In the genomic region with DNA sequence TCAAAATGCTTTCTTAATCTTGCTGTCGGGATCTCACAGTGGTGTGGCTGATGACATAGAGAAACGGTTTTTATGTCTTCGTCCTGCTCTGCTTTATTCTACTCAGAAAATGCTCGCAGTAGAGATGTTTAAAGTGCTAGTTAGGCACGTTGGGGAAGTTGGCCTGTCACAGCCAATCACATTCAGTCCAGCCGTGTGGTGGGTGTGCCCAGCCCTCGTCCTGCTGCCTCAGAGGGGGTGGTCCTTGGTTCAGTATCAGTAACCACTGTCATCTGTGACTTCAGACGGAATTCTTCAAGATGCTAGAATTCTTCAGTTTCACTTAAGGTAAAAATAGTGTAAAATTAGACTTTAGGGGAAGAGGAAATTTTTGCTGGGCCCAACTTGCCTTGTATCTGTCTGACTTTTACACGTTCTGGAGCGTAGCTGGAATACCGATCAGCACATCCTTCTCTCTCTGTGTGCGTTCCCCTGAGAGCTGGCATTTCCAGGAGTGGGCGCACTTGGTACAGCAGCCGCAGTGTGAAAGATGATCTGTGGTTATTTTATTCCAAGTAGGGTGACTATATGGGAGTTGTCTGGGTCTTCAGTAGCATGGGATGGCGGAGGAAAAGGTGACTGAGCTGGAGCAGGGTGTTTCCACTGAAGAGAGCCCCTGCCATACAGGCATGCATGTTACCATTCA, we compare ENCODE assay signal across 1 cellular context.
TF ChIP-seq lines count a peak whose summit lies in the region.

No MANE protein-coding gene starts in this region.

TF ChIP-seq in H1, 55 proteins besides CTCF, POLR2A, EP300 and RAD21:
- TF ChIP-seq ASH2L (IDR thresholded peaks at IDR 0.05; ENCODE audit: low read length) (no peak), BRCA1 (IDR thresholded peaks at IDR 0.05; ENCODE audit: low read depth, low read length) (no peak), KDM5A (IDR thresholded peaks at IDR 0.05; ENCODE audit: low read length) (no peak), SAP30 (IDR thresholded peaks at IDR 0.05; ENCODE audit: insufficient read depth, insufficient replicate concordance, low read length) (no peak), SP4 (IDR thresholded peaks at IDR 0.05; ENCODE audit: low read length) (no peak), CBX8 (IDR thresholded peaks at IDR 0.05; ENCODE audit: borderline replicate concordance, low read depth, low read length) (no peak), NRF1 (IDR thresholded peaks at IDR 0.05; ENCODE audit: low read depth, low read length) (no peak)
TF ChIP-seq in H1: peak in this region for 0.
